ENCODE assay signal across 8 cellular contexts in the genomic region with DNA sequence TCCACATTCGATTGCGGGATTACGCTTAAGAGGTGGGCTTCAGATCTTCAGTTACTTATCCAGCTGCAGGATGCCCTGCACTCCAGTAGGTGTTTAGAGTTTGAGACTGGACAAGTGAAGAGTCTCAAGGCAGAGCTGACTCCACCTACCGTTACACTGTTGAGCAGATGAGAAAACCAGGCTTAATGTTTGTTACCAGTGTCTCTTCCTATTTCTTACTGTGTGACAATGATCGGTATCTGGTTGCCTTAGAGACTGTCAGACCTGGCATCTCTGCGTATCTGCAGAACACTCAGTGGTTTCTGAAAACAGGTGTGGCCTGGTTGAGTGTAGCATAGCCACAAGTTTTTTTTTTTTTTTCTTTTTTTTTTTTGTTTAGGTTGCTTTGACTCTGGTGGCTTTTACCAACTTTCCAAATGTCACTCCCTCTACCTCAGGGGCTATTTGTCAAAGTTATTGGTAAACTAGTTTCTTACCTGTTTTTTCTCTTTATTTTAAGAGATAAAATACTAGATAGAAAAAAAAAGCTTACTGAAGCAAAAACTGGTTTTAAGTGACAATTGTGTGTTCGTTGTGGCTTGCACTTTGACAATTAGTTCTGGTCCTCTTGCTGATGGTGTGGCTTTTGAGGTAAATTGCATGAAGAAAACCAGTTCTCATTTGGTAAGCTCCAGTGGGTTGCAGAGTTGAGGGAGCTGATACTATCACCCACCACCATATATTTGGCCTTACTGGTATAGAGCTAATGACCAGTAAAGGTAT.
DNase-seq lines count a peak whose midpoint lies in the region; ATAC-seq and TF ChIP-seq lines count a peak whose summit lies in the region.

No MANE protein-coding gene starts in this region.

- peaks cover 98% of the 10 kb centered on the region for H3K4me1 Mint-ChIP-seq in activated naive CD4-positive, alpha-beta T cell treated with anti-CD3 and anti-CD28 coated beads, Interleukin-2, amount 50 U/mL, for 24 hours

- peaks cover 18% of the 10 kb centered on the region; the same call in 1 of the 2 replicates for H3F3A ChIP-seq in Loucy (ENCODE audit: low read depth)

- TF ChIP-seq CTCF in GM13977 (IDR thresholded peaks at IDR 0.05; ENCODE audit: extremely low read depth, insufficient read depth, missing control alignments), result no peak
- TF ChIP-seq CTCF in Loucy (conservative IDR thresholded peaks at IDR 0.05; ENCODE audit: low read length), result peak; percentile 51
- no peak for TF ChIP-seq CTCF in lower leg skin (IDR thresholded peaks at IDR 0.05)

- H3K9ac ChIP-seq in Loucy (ENCODE audit: low read depth, low read length, poor library complexity, severe bottlenecking), result peak overlapping the region; percentile 62

- H3K79me2 ChIP-seq in Loucy (ENCODE audit: insufficient read depth, low read length), result no peaks in the 10 kb centered on the region

- H3K9me2 ChIP-seq in Loucy (replicated peaks; ENCODE audit: low read depth, low read length), result no peaks in the 10 kb centered on the region

- H3K27me3 ChIP-seq in Loucy (ENCODE audit: insufficient read depth, low read length, poor library complexity, severe bottlenecking), result no peaks in the 10 kb centered on the region

- H3K4me3 ChIP-seq in Loucy (ENCODE audit: low read length, poor library complexity, severe bottlenecking) (peak overlapping the region; percentile 44), lower leg skin (ENCODE audit: low read depth, poor library complexity, severe bottlenecking) (no peak overlapping the region)

- H3K27ac Mint-ChIP-seq in activated naive CD4-positive, alpha-beta T cell treated with anti-CD3 and anti-CD28 coated beads, Interleukin-2, amount 50 U/mL, for 24 hours, result peak overlapping the region; percentile 93

- DNase-seq in GM13977 (ENCODE audit: low spot score) (peak; percentile 38), lower leg skin (ENCODE audit: low spot score in 2 of 2) (no peak), AML-193 (lab: John Stamatoyannopoulos, UW) (no peak), SIG-M5 treated with dmso at 0.1 percent for 504 hours (lab: John Stamatoyannopoulos, UW; ENCODE audit: unreplicated experiment) (no peak)
- DNase-seq in stimulated activated naive CD4-positive, alpha-beta T cell (lab: John Stamatoyannopoulos, UW), result peak; percentile 41 to 95 (median 81)

- peak; percentile 91 for ATAC-seq in GM21576 (IDR thresholded peaks at IDR 0.05; ENCODE audit: unreplicated experiment)

- TF ChIP-seq POLR2A in lower leg skin (IDR thresholded peaks at IDR 0.05), result no peak

- 73 to 88% methylated on average over 7 of the region's 7 CpGs for WGBS in lower leg skin, 2 donors

- peak overlapping the region; percentile 86 for H3K4me3 Mint-ChIP-seq in activated naive CD4-positive, alpha-beta T cell treated with anti-CD3 and anti-CD28 coated beads, Interleukin-2, amount 50 U/mL, for 24 hours

- H2AFZ ChIP-seq in Loucy (ENCODE audit: low read length), result no peak overlapping the region

- H3K36me3 ChIP-seq in Loucy (ENCODE audit: insufficient read depth, low read length), result no peaks in the 10 kb centered on the region

- peaks cover 4% of the 10 kb centered on the region for H3K9me3 Mint-ChIP-seq in activated naive CD4-positive, alpha-beta T cell treated with anti-CD3 and anti-CD28 coated beads, Interleukin-2, amount 50 U/mL, for 24 hours

- H3K27me3 Mint-ChIP-seq in activated naive CD4-positive, alpha-beta T cell treated with anti-CD3 and anti-CD28 coated beads, Interleukin-2, amount 50 U/mL, for 24 hours, result no peaks in the 10 kb centered on the region

- no peaks in the 10 kb centered on the region for H3K9me3 ChIP-seq in Loucy (ENCODE audit: insufficient read depth, low read depth, low read length)

- no peaks in the 10 kb centered on the region for H4K20me1 ChIP-seq in Loucy (ENCODE audit: insufficient read depth, low read length, poor library complexity, severe bottlenecking)

- in situ Hi-C loops in GM13977 (cut with MboI; ENCODE audit: low pct_unique_long_range_greater_than_20kb, low sequenced_read_pairs, unreplicated experiment), result no loop called here

- no peaks in the 10 kb centered on the region for H3K36me3 Mint-ChIP-seq in activated naive CD4-positive, alpha-beta T cell treated with anti-CD3 and anti-CD28 coated beads, Interleukin-2, amount 50 U/mL, for 24 hours

- intact Hi-C loops in lower leg skin (cut with DNase I; ENCODE audit: low total_unique reads), result no loop called here

- H3K4me1 ChIP-seq in Loucy (ENCODE audit: insufficient read depth, low read length, poor library complexity, severe bottlenecking), result peaks cover 87% of the 10 kb centered on the region

- H3K4me2 ChIP-seq in Loucy (ENCODE audit: low read depth, low read length, poor library complexity, severe bottlenecking), result peak overlapping the region; percentile 79

Comparison
In these comparisons a context has a peak if more than half of its experiments do, and no peak if none do; other contexts are left out.
1. DNase-seq: peak in GM13977 (single experiment) and stimulated activated naive CD4-positive, alpha-beta T cell (6 of 6); none in lower leg skin (0 of 2), AML-193 (0 of 2) and SIG-M5 treated with dmso at 0.1 percent for 504 hours (single experiment).